In genomic region chr17:41959336-41960095, GRCh38 we compare ENCODE assay signal across 9 cellular contexts. TPM values are rescaled to one million over a fixed set of nuclear protein-coding genes. Genes with fewer than 3 reads are reported as not detected.
DNase-seq lines count a peak whose midpoint lies in the region; ATAC-seq and TF ChIP-seq lines count a peak whose summit lies in the region.
"Had no signal": no experiment of that assay in that cellular context is flagged by ENCODE, and none has a peak within 500 bp of the region (broad histone marks: within the 10 kb centered on the region; RNA-seq: fewer than 3 reads in every experiment).

No MANE protein-coding gene starts in this region.

- TF ChIP-seq CTCF in heart right ventricle (IDR thresholded peaks at IDR 0.05), result peak in 7 of 9 donors; percentile 30 to 46 (median 40)
- peak in 3 of 5 experiments; percentile 20 to 50 (median 26) for TF ChIP-seq CTCF in tibial nerve (IDR thresholded peaks at IDR 0.05)

- peaks cover 0 to 15% (median 4%) of the 10 kb centered on the region in 9 donors for H3K4me1 ChIP-seq in heart right ventricle
- H3K4me1 ChIP-seq in tibial nerve, result peaks cover 0 to 30% (median 5%) of the 10 kb centered on the region in 4 donors
- H3K4me1 ChIP-seq in effector memory CD4-positive, alpha-beta T cell (ENCODE audit: control insufficient read depth, insufficient read depth, low read length, poor library complexity, severe bottlenecking), result no peaks in the 10 kb centered on the region

- TF ChIP-seq POLR2A in tibial nerve (IDR thresholded peaks at IDR 0.05), result no peak

- peak in 5 of 8 donors; percentile 23 to 50 (median 44) for ATAC-seq in heart right ventricle

- no peaks in the 10 kb centered on the region for H3K36me3 ChIP-seq in heart right ventricle
- H3K36me3 ChIP-seq in tibial nerve, result peaks cover 0 to 11% (median 0%) of the 10 kb centered on the region in 3 donors
- H3K36me3 ChIP-seq in effector memory CD4-positive, alpha-beta T cell (ENCODE audit: control insufficient read depth, insufficient read depth, low read length), result no peaks in the 10 kb centered on the region

- 41 to 45% methylated on average over 17 of the region's 17 CpGs for WGBS in heart right ventricle, 2 donors
- 22 to 42% methylated on average over 11 to 16 of the region's 17 CpGs for WGBS in tibial nerve, 2 donors

- H3K27ac ChIP-seq in heart right ventricle (no peak overlapping the region), tibial nerve (peak overlapping the region in 3 of 4 donors; percentile 23 to 63 (median 34))
- no peak overlapping the region for H3K27ac ChIP-seq in effector memory CD4-positive, alpha-beta T cell (ENCODE audit: insufficient read depth, low read length, poor library complexity, severe bottlenecking)

- peak; percentile 0 for DNase-seq in COLO668 (lab: John Stamatoyannopoulos, UW; ENCODE audit: unreplicated experiment)
- DNase-seq in HT-29 (ENCODE audit: low spot score), result peak; percentile 65
- DNase-seq in SKM-1 (lab: John Stamatoyannopoulos, UW; ENCODE audit: unreplicated experiment), result peak; percentile 42
- DNase-seq in heart right ventricle, result no peak
- DNase-seq in tibial nerve (ENCODE audit: low spot score in 2 of 2), result no peak
- no peak for DNase-seq in T-helper 2 cell treated with Interferon-gamma antibody and Interleukin-4, amounts not matched to agents 5 μg/mL and 100 μg/mL, for 36 hours (ENCODE audit: low spot score)
- DNase-seq in NCI-H510A treated with DMSO at 0.1 percent for 48 hours (lab: John Stamatoyannopoulos, UW), result no peak
- no peak for DNase-seq in effector memory CD4-positive, alpha-beta T cell
- DNase-seq: natural killer cell had no signal

- no peak overlapping the region for H3K4me3 ChIP-seq in heart right ventricle
- H3K4me3 ChIP-seq in tibial nerve, result no peak overlapping the region
- H3K4me3 ChIP-seq in effector memory CD4-positive, alpha-beta T cell (ENCODE audit: insufficient read depth, low read depth, low read length, poor library complexity, severe bottlenecking), result no peak overlapping the region

- H3K27me3 Mint-ChIP-seq in T-helper 2 cell treated with Interferon-gamma antibody and Interleukin-4, amounts not matched to agents 5 μg/mL and 100 μg/mL, for 36 hours (ENCODE audit: low read depth), result no peaks in the 10 kb centered on the region

- H3K9me3 ChIP-seq in heart right ventricle, result no peaks in the 10 kb centered on the region
- H3K9me3 ChIP-seq in tibial nerve, result no peaks in the 10 kb centered on the region
- H3K9me3 ChIP-seq in effector memory CD4-positive, alpha-beta T cell (ENCODE audit: control insufficient read depth, low read length), result no peaks in the 10 kb centered on the region

- H3K4me1 Mint-ChIP-seq in T-helper 2 cell treated with Interferon-gamma antibody and Interleukin-4, amounts not matched to agents 5 μg/mL and 100 μg/mL, for 36 hours (ENCODE audit: low read depth), result peaks cover 3% of the 10 kb centered on the region
- H3K4me1 Mint-ChIP-seq: natural killer cell had no signal

- intact Hi-C loops in heart right ventricle (cut with DNase I), result loop anchor here in 7 of 10 donors (5.0 to 10.0 kb wide), 7 partner anchors 138 to 565 kb away; partner anchors contain the start of genes HAP1 (in 1 of the 7) and ZNF385C (in 1 of the 7)

- H3K36me3 Mint-ChIP-seq in T-helper 2 cell treated with Interferon-gamma antibody and Interleukin-4, amounts not matched to agents 5 μg/mL and 100 μg/mL, for 36 hours (ENCODE audit: low read depth), result no peaks in the 10 kb centered on the region
- H3K36me3 Mint-ChIP-seq: natural killer cell had no signal

- no peaks in the 10 kb centered on the region for H3K27me3 ChIP-seq in heart right ventricle
- H3K27me3 ChIP-seq in tibial nerve, result no peaks in the 10 kb centered on the region
- no peaks in the 10 kb centered on the region for H3K27me3 ChIP-seq in effector memory CD4-positive, alpha-beta T cell (replicated peaks; ENCODE audit: control insufficient read depth, insufficient read depth, low read length, poor library complexity, severe bottlenecking)

- H3K4me3 Mint-ChIP-seq in T-helper 2 cell treated with Interferon-gamma antibody and Interleukin-4, amounts not matched to agents 5 μg/mL and 100 μg/mL, for 36 hours, result no peak overlapping the region
- H3K4me3 Mint-ChIP-seq: natural killer cell had no signal

- H3K9me3 Mint-ChIP-seq in T-helper 2 cell treated with Interferon-gamma antibody and Interleukin-4, amounts not matched to agents 5 μg/mL and 100 μg/mL, for 36 hours, result no peaks in the 10 kb centered on the region
- H3K9me3 Mint-ChIP-seq: natural killer cell had no signal

- no peak overlapping the region for H3K27ac Mint-ChIP-seq in T-helper 2 cell treated with Interferon-gamma antibody and Interleukin-4, amounts not matched to agents 5 μg/mL and 100 μg/mL, for 36 hours
- H3K27ac Mint-ChIP-seq: natural killer cell had no signal

- no peak for TF ChIP-seq EP300 in tibial nerve (IDR thresholded peaks at IDR 0.05)

RNA-seq across cellular contexts. Expression of gene CNP, which starts 7.1 kb away (rescaled TPM):
- 73.2 and 88.3 TPM in 2 replicates for total RNA-seq in HT-29 (2014; rRNA removed; shearing (Covaris generic))
- total RNA-seq in heart right ventricle (10 to 100 TPM; 19.4 to 42.7 (median 26.2) TPM), tibial nerve (100 to 1,000 TPM; 174 to 345 (median 256) TPM)
- polyA plus RNA-seq in heart right ventricle, result 10 to 100 TPM; 17.2 to 25.6 TPM

RNA-seq across cellular contexts. Expression of gene ODAD4, which starts 29.1 kb away (rescaled TPM):
- 0.55 and 0.64 TPM in 2 replicates for total RNA-seq in HT-29 (2014; rRNA removed; shearing (Covaris generic))
- total RNA-seq in heart right ventricle (1 to 10 TPM in 3 of 10 donors, under 1 TPM in 7; 0.23 to 1.6 (median 0.63) TPM), tibial nerve (1 to 10 TPM; 3.7 to 5.4 (median 5.2) TPM)
- 1 to 10 TPM; 1.2 to 1.5 TPM for polyA plus RNA-seq in heart right ventricle

RNA-seq across cellular contexts. Expression of gene ACLY, which starts 40.8 kb away (rescaled TPM):
- total RNA-seq in HT-29 (2014; rRNA removed; shearing (Covaris generic)), result 185 and 194 TPM in 2 replicates
- total RNA-seq in heart right ventricle, result 10 to 100 TPM; 22.0 to 42.2 (median 25.2) TPM
- polyA plus RNA-seq in heart right ventricle, result 10 to 100 TPM; 12.1 to 27.0 TPM
- total RNA-seq in tibial nerve, result 100 to 1,000 TPM in 1 of 4 donors, 10 to 100 TPM in 3; 62.8 to 102 (median 72.6) TPM

RNA-seq across cellular contexts. Expression of gene DNAJC7, which starts 57.7 kb away (rescaled TPM):
- 49.1 and 52.8 TPM in 2 replicates for total RNA-seq in HT-29 (2014; rRNA removed; shearing (Covaris generic))
- total RNA-seq in heart right ventricle (10 to 100 TPM; 68.8 to 90.0 (median 80.5) TPM), tibial nerve (10 to 100 TPM; 56.6 to 90.2 (median 71.8) TPM)
- polyA plus RNA-seq in heart right ventricle, result 100 to 1,000 TPM in 1 of 2 donors, 10 to 100 TPM in 1; 93.7 to 121 TPM

Comparison
In these comparisons a context has a peak if more than half of its experiments do, and no peak if none do; other contexts are left out.
1. DNase-seq: peak in COLO668 (single experiment), HT-29 (single experiment) and SKM-1 (single experiment); none in heart right ventricle (0 of 2), tibial nerve (0 of 2), T-helper 2 cell treated with Interferon-gamma antibody and Interleukin-4, amounts not matched to agents 5 μg/mL and 100 μg/mL, for 36 hours (single experiment), NCI-H510A treated with DMSO at 0.1 percent for 48 hours (single experiment) and effector memory CD4-positive, alpha-beta T cell (0 of 3).
2. H3K27ac ChIP-seq: peak in tibial nerve (3 of 4); none in heart right ventricle (0 of 10) and effector memory CD4-positive, alpha-beta T cell (single experiment).